ENCODE assay signal across 15 cellular contexts in genomic region chr2:121707920-121708361, GRCh38. TPM values are rescaled to one million over a fixed set of nuclear protein-coding genes. Genes with fewer than 3 reads are reported as not detected.
A peak's percentile ranks its signal among the peaks of the same experiment; 100 is the strongest.
DNase-seq lines count a peak whose midpoint lies in the region; ATAC-seq, FAIRE-seq and TF ChIP-seq lines count a peak whose summit lies in the region.
"Had no signal": no experiment of that assay in that cellular context is flagged by ENCODE, and none has a peak within 500 bp of the region (broad histone marks: within the 10 kb centered on the region; RNA-seq: fewer than 3 reads in every experiment).

No MANE protein-coding gene starts in this region.

- DNase-seq in DMS53 (lab: John Stamatoyannopoulos, UW) = peak; percentile 78
- DNase-seq in DMS53 treated with DMSO at 0.1 percent for 48 hours (lab: John Stamatoyannopoulos, UW; ENCODE audit: unreplicated experiment) = no peak
- DNase-seq in RCC 7860 (ENCODE audit: low spot score) = peak; percentile 76
- peak; percentile 55 to 70 for DNase-seq in left colon
- no peak for DNase-seq in type B pancreatic cell (ENCODE audit: extremely low spot score, unreplicated experiment)
- no peak for DNase-seq in head of caudate nucleus
- no peak for DNase-seq in pons (ENCODE audit: low spot score)
- DNase-seq: activated CD8-positive, alpha-beta memory T cell treated with anti-CD3 and anti-CD28 coated beads, Interleukin-2, amount 10 ng/mL, durations not matched to agents 7 days and 5 days; spleen; testis had no signal

- H3K9me3 Mint-ChIP-seq in type B pancreatic cell = no peaks in the 10 kb centered on the region

- H3K36me3 Mint-ChIP-seq in type B pancreatic cell = no peaks in the 10 kb centered on the region
- H3K36me3 Mint-ChIP-seq: activated CD8-positive, alpha-beta memory T cell treated with anti-CD3 and anti-CD28 coated beads, Interleukin-2, amount 10 ng/mL, durations not matched to agents 7 days and 5 days; activated naive CD8-positive, alpha-beta T cell had no signal

- intact Hi-C loops in left colon (cut with DNase I, micrococcal nuclease) (no loop called here), head of caudate nucleus (cut with DNase I) (no loop called here)

- H3K27me3 Mint-ChIP-seq in type B pancreatic cell = no peaks in the 10 kb centered on the region
- H3K27me3 Mint-ChIP-seq: activated naive CD8-positive, alpha-beta T cell had no signal

- no peak for TF ChIP-seq CTCF in type B pancreatic cell (conservative IDR thresholded peaks at IDR 0.05)

- H3K27ac Mint-ChIP-seq in type B pancreatic cell = peak overlapping the region; percentile 71
- H3K27ac Mint-ChIP-seq: activated CD8-positive, alpha-beta memory T cell treated with anti-CD3 and anti-CD28 coated beads, Interleukin-2, amount 10 ng/mL, durations not matched to agents 7 days and 5 days; activated naive CD8-positive, alpha-beta T cell had no signal

- ATAC-seq in left colon (peak; percentile 95), HG02981 (IDR thresholded peaks at IDR 0.05; ENCODE audit: unreplicated experiment) (no peak)
- ATAC-seq: activated CD8-positive, alpha-beta memory T cell treated with anti-CD3 and anti-CD28 coated beads, Interleukin-2, amount 10 ng/mL, durations not matched to agents 7 days and 5 days had no signal

- H3K4me1 Mint-ChIP-seq in type B pancreatic cell (ENCODE audit: unreplicated experiment) = peaks cover 13% of the 10 kb centered on the region

- peak; percentile 78 for FAIRE-seq in RCC 7860 (lab: Jason Lieb, UNC)
- FAIRE-seq: A204.1, GM12891, H1 had no signal

- no peak overlapping the region for H3K4me3 Mint-ChIP-seq in type B pancreatic cell
- H3K4me3 Mint-ChIP-seq: activated CD8-positive, alpha-beta memory T cell treated with anti-CD3 and anti-CD28 coated beads, Interleukin-2, amount 10 ng/mL, durations not matched to agents 7 days and 5 days; activated naive CD8-positive, alpha-beta T cell had no signal

RNA-seq across cellular contexts. Expression of gene NIFK, which starts 28.7 kb away (rescaled TPM):
- total RNA-seq in left colon (10 to 100 TPM; 28.6 to 30.1 TPM), type B pancreatic cell (ENCODE audit: low replicate concordance) (55.5 and 60.9 TPM in 2 replicates)

RNA-seq across cellular contexts. Expression of gene TSN, which starts 47.5 kb away (rescaled TPM):
- total RNA-seq in left colon = 10 to 100 TPM; 40.3 to 44.0 TPM
- 64.6 and 87.6 TPM in 2 replicates for total RNA-seq in type B pancreatic cell (ENCODE audit: low replicate concordance)

RNA-seq across cellular contexts. Expression of gene CLASP1, which starts 58.7 kb away (rescaled TPM):
- total RNA-seq in left colon (10 to 100 TPM; 33.8 to 36.1 TPM), type B pancreatic cell (ENCODE audit: low replicate concordance) (42.7 and 74.6 TPM in 2 replicates)

Comparison
In these comparisons a context has a peak if more than half of its experiments do, and no peak if none do; other contexts are left out.
1. DNase-seq: peak in DMS53 (single experiment), RCC 7860 (single experiment) and left colon (2 of 2); none in DMS53 treated with DMSO at 0.1 percent for 48 hours (single experiment), type B pancreatic cell (single experiment), head of caudate nucleus (0 of 42) and pons (single experiment).